Comparison of ENCODE assay signal across 11 cellular contexts in the genomic region with DNA sequence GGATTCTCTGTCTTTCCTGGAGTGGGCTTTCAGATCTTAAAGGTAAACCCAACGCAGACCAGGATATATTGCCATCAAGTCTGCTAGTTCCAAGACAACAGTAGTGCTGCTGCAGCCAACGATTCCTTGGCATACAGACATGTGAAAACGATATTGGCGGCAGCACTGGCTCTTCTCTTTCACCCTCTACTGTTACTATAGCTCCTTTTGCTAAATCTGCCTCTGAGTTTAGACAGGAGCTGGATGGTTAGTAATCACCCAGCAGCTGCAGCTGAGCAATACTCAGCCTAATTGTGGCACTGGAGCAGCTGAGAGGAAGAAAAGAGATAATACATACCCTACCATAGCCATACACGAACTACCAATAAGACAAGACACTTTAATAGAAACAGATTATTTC. TPM values are rescaled to one million over a fixed set of nuclear protein-coding genes. Genes with fewer than 3 reads are reported as not detected.
DNase-seq lines count a peak whose midpoint lies in the region; ATAC-seq and TF ChIP-seq lines count a peak whose summit lies in the region.
"Had no signal": no experiment of that assay in that cellular context is flagged by ENCODE, and none has a peak within 500 bp of the region (broad histone marks: within the 10 kb centered on the region; RNA-seq: fewer than 3 reads in every experiment).

No MANE protein-coding gene starts in this region.

- peak; percentile 57 for DNase-seq in activated CD4-positive, alpha-beta T cell treated with anti-CD3 and anti-CD28 coated beads, Interleukin-2, amount 10 ng/mL, durations not matched to agents 24 days and 14 days
- DNase-seq in activated CD4-positive, alpha-beta T cell treated with anti-CD3 and anti-CD28 coated beads for 48 hours: no peak
- DNase-seq in NCI-H446 (lab: John Stamatoyannopoulos, UW) (peak; percentile 19 to 47), esophagus muscularis mucosa (ENCODE audit: extremely low spot score) (no peak), chondrocyte (ENCODE audit: low spot score) (no peak), HFFc6 (no peak)
- DNase-seq: activated effector memory CD4-positive, alpha-beta T cell treated with Interleukin-2 at 50 U/mL for 16 hours had no signal

- no peak for TF ChIP-seq EP300 in esophagus muscularis mucosa (IDR thresholded peaks at IDR 0.05)

- intact Hi-C loops in activated CD4-positive, alpha-beta T cell treated with anti-CD3 and anti-CD28 coated beads, Interleukin-2, amount 10 ng/mL, durations not matched to agents 24 days and 14 days (cut with micrococcal nuclease): no loop called here
- intact Hi-C loops in esophagus muscularis mucosa (cut with DNase I): no loop called here

- H3K36me3 Mint-ChIP-seq in activated CD4-positive, alpha-beta T cell treated with anti-CD3 and anti-CD28 coated beads, Interleukin-2, amount 10 ng/mL, durations not matched to agents 24 days and 14 days (ENCODE audit: low read depth): peaks cover 3% of the 10 kb centered on the region
- H3K36me3 Mint-ChIP-seq in chondrocyte (ENCODE audit: low read depth) (no peaks in the 10 kb centered on the region), HFFc6 (ENCODE audit: low read depth) (peaks cover 5% of the 10 kb centered on the region)

- no peak overlapping the region for H3K9ac ChIP-seq in skeletal muscle satellite cell (ENCODE audit: low read depth, low read length)
- H3K9ac ChIP-seq: KMS-11 had no signal

- no peak overlapping the region for H3K27ac Mint-ChIP-seq in activated CD4-positive, alpha-beta T cell treated with anti-CD3 and anti-CD28 coated beads, Interleukin-2, amount 10 ng/mL, durations not matched to agents 24 days and 14 days
- H3K27ac Mint-ChIP-seq in chondrocyte (ENCODE audit: unreplicated experiment) (no peak overlapping the region), HFFc6 (no peak overlapping the region)

- H3K9me3 Mint-ChIP-seq in activated CD4-positive, alpha-beta T cell treated with anti-CD3 and anti-CD28 coated beads, Interleukin-2, amount 10 ng/mL, durations not matched to agents 24 days and 14 days: peaks cover 4% of the 10 kb centered on the region
- no peaks in the 10 kb centered on the region for H3K9me3 Mint-ChIP-seq in chondrocyte (ENCODE audit: low read depth)
- H3K9me3 Mint-ChIP-seq in HFFc6: peaks cover 4% of the 10 kb centered on the region; the same call in 1 of the 2 replicates

- H3K27ac ChIP-seq in esophagus muscularis mucosa (replicated peaks in 1 of 4): peak overlapping the region; percentile 1 to 56 (median 50)
- H3K27ac ChIP-seq: KMS-11, SK-N-MC had no signal

- peaks cover 56% of the 10 kb centered on the region for H3K4me1 Mint-ChIP-seq in activated CD4-positive, alpha-beta T cell treated with anti-CD3 and anti-CD28 coated beads, Interleukin-2, amount 10 ng/mL, durations not matched to agents 24 days and 14 days
- H3K4me1 Mint-ChIP-seq in chondrocyte (ENCODE audit: low read depth): peaks cover 31% of the 10 kb centered on the region
- H3K4me1 Mint-ChIP-seq in HFFc6 (ENCODE audit: low read depth): peaks cover 52% of the 10 kb centered on the region

- no peak for TF ChIP-seq CTCF in esophagus muscularis mucosa (IDR thresholded peaks at IDR 0.05)
- TF ChIP-seq CTCF in chondrocyte (IDR thresholded peaks at IDR 0.05): no peak
- TF ChIP-seq CTCF in HFFc6 (IDR thresholded peaks at IDR 0.05): no peak

- peaks cover 3% of the 10 kb centered on the region for H3K27me3 Mint-ChIP-seq in activated CD4-positive, alpha-beta T cell treated with anti-CD3 and anti-CD28 coated beads, Interleukin-2, amount 10 ng/mL, durations not matched to agents 24 days and 14 days
- H3K27me3 Mint-ChIP-seq in chondrocyte (ENCODE audit: low read depth) (no peaks in the 10 kb centered on the region), HFFc6 (ENCODE audit: insufficient read depth) (peaks cover 1% of the 10 kb centered on the region)

- no peak for TF ChIP-seq POLR2A in esophagus muscularis mucosa (IDR thresholded peaks at IDR 0.05; ENCODE audit: low read depth)

- 16% methylated on average over 5 of the region's 5 CpGs for WGBS in esophagus muscularis mucosa

- ATAC-seq in GM21825 (IDR thresholded peaks at IDR 0.05; ENCODE audit: unreplicated experiment): no peak

- peak overlapping the region; percentile 46 for H3K4me2 ChIP-seq in skeletal muscle satellite cell (ENCODE audit: low read length)

- H3K9me3 ChIP-seq in esophagus muscularis mucosa: no peaks in the 10 kb centered on the region
- H3K9me3 ChIP-seq in skeletal muscle satellite cell (replicated peaks; ENCODE audit: low read length): no peaks in the 10 kb centered on the region

- H3K4me1 ChIP-seq in esophagus muscularis mucosa (peaks cover 28 to 80% (median 70%) of the 10 kb centered on the region in 4 donors), skeletal muscle satellite cell (ENCODE audit: control insufficient read depth, insufficient read depth, low read length) (peaks cover 37% of the 10 kb centered on the region)

- peak overlapping the region in 1 of 4 donors; percentile 17 for H3K4me3 ChIP-seq in esophagus muscularis mucosa
- no peak overlapping the region for H3K4me3 ChIP-seq in skeletal muscle satellite cell (ENCODE audit: low read length)
- H3K4me3 ChIP-seq: SK-N-MC had no signal

- H3K36me3 ChIP-seq in esophagus muscularis mucosa (no peaks in the 10 kb centered on the region), skeletal muscle satellite cell (ENCODE audit: insufficient read depth, low read length) (no peaks in the 10 kb centered on the region)

- H3K27me3 ChIP-seq in esophagus muscularis mucosa (no peaks in the 10 kb centered on the region), skeletal muscle satellite cell (ENCODE audit: control insufficient read depth, insufficient read depth, low read length) (no peaks in the 10 kb centered on the region)

- peak overlapping the region; percentile 70 for H3K4me3 Mint-ChIP-seq in activated CD4-positive, alpha-beta T cell treated with anti-CD3 and anti-CD28 coated beads, Interleukin-2, amount 10 ng/mL, durations not matched to agents 24 days and 14 days
- H3K4me3 Mint-ChIP-seq in chondrocyte (ENCODE audit: unreplicated experiment) (no peak overlapping the region), HFFc6 (no peak overlapping the region)

RNA-seq across cellular contexts. Expression of a gene that starts 4.0 kb away (rescaled TPM):
- 16.3 and 18.7 TPM in 2 replicates for total RNA-seq in activated CD4-positive, alpha-beta T cell treated with anti-CD3 and anti-CD28 coated beads, Interleukin-2, amount 10 ng/mL, durations not matched to agents 24 days and 14 days
- total RNA-seq in esophagus muscularis mucosa (100 to 1,000 TPM in 3 of 4 donors, 10 to 100 TPM in 1; 94.6 to 143 (median 116) TPM), chondrocyte (31.1 to 38.0 TPM (median 36.9 TPM) in 3 replicates)
- total RNA-seq in skeletal muscle satellite cell (2012; rRNA removed): 86.7 and 110 TPM in 2 replicates
- 10 to 100 TPM; 30.6 to 57.8 (median 46.5) TPM for total RNA-seq in HFFc6 (2021; fragmentation: NEBNext Ultra II Directional; extraction: Animal tissue kit (Norgen Biotek cat#: 25700))

Comparison
In these comparisons a context has a peak if more than half of its experiments do, and no peak if none do; other contexts are left out.
1. DNase-seq: peak in activated CD4-positive, alpha-beta T cell treated with anti-CD3 and anti-CD28 coated beads, Interleukin-2, amount 10 ng/mL, durations not matched to agents 24 days and 14 days (single experiment) and NCI-H446 (2 of 2); none in activated CD4-positive, alpha-beta T cell treated with anti-CD3 and anti-CD28 coated beads for 48 hours (single experiment), esophagus muscularis mucosa (single experiment), chondrocyte (single experiment) and HFFc6 (single experiment).